Comparison of ENCODE assay signal across 29 cellular contexts in the genomic region with DNA sequence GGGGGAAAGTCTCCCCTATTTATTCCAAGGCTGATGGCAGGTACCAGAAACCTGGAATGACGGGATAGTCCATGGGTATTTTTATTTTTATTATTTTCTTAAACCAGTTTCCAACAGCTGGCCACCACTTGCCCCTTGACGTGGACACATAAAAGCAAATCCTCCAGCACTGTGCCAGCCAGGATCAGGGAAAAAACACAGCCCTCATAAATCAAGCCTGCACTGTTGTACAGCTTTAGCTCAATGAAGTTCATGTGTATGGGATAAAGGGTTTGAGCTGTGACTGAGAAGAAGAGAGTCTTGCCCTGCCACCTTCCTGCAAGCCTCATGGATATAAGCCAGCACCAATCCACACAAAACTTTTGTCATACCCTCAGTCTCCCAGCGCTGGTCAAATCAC.
"Had no signal": no experiment of that assay in that cellular context is flagged by ENCODE, and none has a peak within 500 bp of the region (broad histone marks: within the 10 kb centered on the region; RNA-seq: fewer than 3 reads in every experiment).

No MANE protein-coding gene starts in this region.

- H3K27ac ChIP-seq: left lung, lower lobe of right lung, neural progenitor cell, neutrophil, parathyroid adenoma, right atrium auricular region, right lobe of liver, tibial nerve, vagina had no signal

- H3K4me2 ChIP-seq: neural progenitor cell, smooth muscle cell had no signal

- H3K4me3 Mint-ChIP-seq: naive thymus-derived CD4-positive, alpha-beta T cell; natural killer cell treated with Interleukin-12 subunit alpha and Interleukin-12 subunit beta and Interleukin-15 and Interleukin-18, amount 100 ng/mL, for 72 hours; neural progenitor cell; stimulated activated memory B cell treated with anti-CD40 and anti-IgM and Interleukin-4, amounts not matched to agents 10 μg/mL and 1 μg/mL and 100 μg/mL, for 72 hours; stimulated activated naive CD8-positive, alpha-beta T cell treated with anti-CD3 and anti-CD28 coated beads, Interleukin-15, amount 100 ng/mL, for 72 hours; type B pancreatic cell had no signal

- FAIRE-seq: keratinocyte had no signal

- H2AFZ ChIP-seq: neural progenitor cell, parathyroid adenoma had no signal

- DNase-seq: hippocampal formation; kidney glomerular epithelial cell; left cardiac atrium; left lung; lower lobe of right lung; mesendoderm; midbrain; mucosa of descending colon; naive thymus-derived CD4-positive, alpha-beta T cell; occipital lobe; right lobe of liver; stimulated activated CD4-positive, alpha-beta T cell treated with anti-CD3 and anti-CD28 coated beads, Interleukin-1b, Interleukin-23, amount 100 ng/mL, for 48 hours; stimulated activated CD4-positive, alpha-beta T cell treated with anti-CD3 and anti-CD28 coated beads, Interleukin-2, amount 100 ng/mL, for 48 hours; stimulated activated CD4-positive, alpha-beta T cell treated with anti-CD3 and anti-CD28 coated beads, Interleukin-4, amount 100 ng/mL, for 4 hours; stimulated activated CD8-positive, alpha-beta memory T cell treated with anti-CD3 and anti-CD28 coated beads, Interleukin-4, amount 100 ng/mL, for 48 hours; stimulated activated naive CD4-positive, alpha-beta T cell treated with Interleukin-2 at 50 U/mL for 16 hours; stimulated activated naive CD8-positive, alpha-beta T cell treated with anti-CD3 and anti-CD28 coated beads, Interleukin-15, amount 100 ng/mL, for 72 hours; substantia nigra had no signal

- H3K27me3 Mint-ChIP-seq: natural killer cell treated with Interleukin-12 subunit alpha and Interleukin-12 subunit beta and Interleukin-15 and Interleukin-18, amount 100 ng/mL, for 72 hours; stimulated activated naive CD8-positive, alpha-beta T cell treated with anti-CD3 and anti-CD28 coated beads, Interleukin-15, amount 100 ng/mL, for 72 hours had no signal

- H3K9me3 Mint-ChIP-seq: neural progenitor cell; stimulated activated memory B cell treated with anti-CD40 and anti-IgM and Interleukin-4, amounts not matched to agents 10 μg/mL and 1 μg/mL and 100 μg/mL, for 72 hours; type B pancreatic cell had no signal

- H3K4me1 Mint-ChIP-seq: stimulated activated memory B cell treated with anti-CD40 and anti-IgM and Interleukin-4, amounts not matched to agents 10 μg/mL and 1 μg/mL and 100 μg/mL, for 72 hours; stimulated activated naive CD8-positive, alpha-beta T cell treated with anti-CD3 and anti-CD28 coated beads, Interleukin-15, amount 100 ng/mL, for 72 hours had no signal

- H3K4me3 ChIP-seq: left lung, lower lobe of right lung, mucosa of descending colon, neural progenitor cell, right atrium auricular region, right lobe of liver, smooth muscle cell, tibial nerve, vagina had no signal

- H3K27ac Mint-ChIP-seq: naive thymus-derived CD4-positive, alpha-beta T cell; natural killer cell treated with Interleukin-12 subunit alpha and Interleukin-12 subunit beta and Interleukin-15 and Interleukin-18, amount 100 ng/mL, for 72 hours; neural progenitor cell; stimulated activated memory B cell treated with anti-CD40 and anti-IgM and Interleukin-4, amounts not matched to agents 10 μg/mL and 1 μg/mL and 100 μg/mL, for 72 hours; stimulated activated naive CD8-positive, alpha-beta T cell treated with anti-CD3 and anti-CD28 coated beads, Interleukin-15, amount 100 ng/mL, for 72 hours; type B pancreatic cell had no signal

- H3K9me3 ChIP-seq: left lung, lower lobe of right lung, mucosa of descending colon, neutrophil, right atrium auricular region, right lobe of liver, tibial nerve, vagina had no signal

- H3K27me3 ChIP-seq: left lung, neural progenitor cell, neutrophil, right atrium auricular region, right lobe of liver, tibial nerve, vagina had no signal

- H3K79me2 ChIP-seq: parathyroid adenoma had no signal

- ATAC-seq: left cardiac atrium; left lung; lower lobe of right lung; mucosa of descending colon; naive thymus-derived CD4-positive, alpha-beta T cell; natural killer cell treated with Interleukin-12 subunit alpha and Interleukin-12 subunit beta and Interleukin-15 and Interleukin-18, amount 100 ng/mL, for 72 hours; right lobe of liver; stimulated activated memory B cell treated with anti-CD40 and anti-IgM and Interleukin-4, amounts not matched to agents 10 μg/mL and 1 μg/mL and 100 μg/mL, for 72 hours; stimulated activated naive CD8-positive, alpha-beta T cell treated with anti-CD3 and anti-CD28 coated beads, Interleukin-15, amount 100 ng/mL, for 72 hours had no signal

- H3K36me3 ChIP-seq: left lung, lower lobe of right lung, neural progenitor cell, neutrophil, right atrium auricular region, right lobe of liver, tibial nerve, vagina had no signal

- H3K4me1 ChIP-seq: left lung, lower lobe of right lung, parathyroid adenoma, right atrium auricular region, right lobe of liver, tibial nerve, vagina had no signal

- H3K36me3 Mint-ChIP-seq: naive thymus-derived CD4-positive, alpha-beta T cell; natural killer cell treated with Interleukin-12 subunit alpha and Interleukin-12 subunit beta and Interleukin-15 and Interleukin-18, amount 100 ng/mL, for 72 hours; neural progenitor cell; stimulated activated memory B cell treated with anti-CD40 and anti-IgM and Interleukin-4, amounts not matched to agents 10 μg/mL and 1 μg/mL and 100 μg/mL, for 72 hours; type B pancreatic cell had no signal
